ENCODE assay signal across 10 cellular contexts in the genomic region with DNA sequence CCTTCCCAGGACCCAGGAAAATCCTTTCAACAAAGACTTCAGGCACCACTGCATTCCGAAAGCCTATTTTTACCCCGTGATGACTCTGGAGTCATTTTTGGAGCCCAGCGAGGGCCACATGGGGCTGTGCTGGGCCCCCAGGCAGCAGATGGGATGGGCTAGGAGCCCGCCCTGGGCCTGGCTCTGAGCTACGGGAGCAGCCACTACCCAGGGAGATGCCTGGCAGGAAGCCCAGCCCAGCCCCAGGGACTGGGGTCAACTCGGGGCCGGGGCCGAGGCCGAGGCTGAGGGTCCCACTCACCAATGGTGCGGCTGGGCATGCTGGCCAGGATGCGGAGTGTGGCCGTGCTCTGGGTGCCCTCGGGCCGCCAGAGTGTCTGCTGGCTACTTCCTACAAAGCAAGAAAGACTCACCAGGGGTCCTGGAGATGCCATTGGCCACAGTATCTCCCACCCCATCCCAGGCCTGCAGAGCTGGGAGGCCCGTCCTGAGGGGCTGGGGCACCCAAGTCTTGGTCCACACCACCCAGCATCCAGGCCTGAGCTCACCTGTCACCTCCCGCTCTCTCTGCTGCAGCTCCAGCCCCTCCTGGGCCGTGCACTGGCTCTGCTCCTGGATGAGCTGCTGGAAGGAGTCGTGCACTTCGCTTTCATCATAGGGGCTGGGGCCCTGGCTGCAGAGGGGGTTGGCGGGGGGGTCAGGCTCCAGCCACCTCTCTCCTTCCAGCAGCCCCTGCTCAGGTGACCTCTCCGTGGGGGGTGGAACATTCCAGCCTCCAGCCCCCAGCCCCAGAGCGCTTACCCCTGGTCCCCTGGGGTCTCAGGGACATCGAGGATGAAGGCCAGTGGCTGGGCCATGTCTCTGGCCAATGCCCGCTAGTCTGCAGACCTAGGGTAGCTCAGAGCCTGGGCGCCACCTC. TPM values are rescaled to one million over a fixed set of nuclear protein-coding genes. Genes with fewer than 3 reads are reported as not detected.
DNase-seq lines count a peak whose midpoint lies in the region; ATAC-seq and TF ChIP-seq lines count a peak whose summit lies in the region.
"Had no signal": no experiment of that assay in that cellular context is flagged by ENCODE, and none has a peak within 500 bp of the region (broad histone marks: within the 10 kb centered on the region; RNA-seq: fewer than 3 reads in every experiment).

No MANE protein-coding gene starts in this region.

- H3K36me3 ChIP-seq in SK-N-SH (replicated peaks in 1 of 2; ENCODE audit: control insufficient read depth in 1 of 2, insufficient read depth in 2 of 2, low read length in 1 of 2) (no peaks in the 10 kb centered on the region), RWPE2 (ENCODE audit: low read depth) (peaks cover 20% of the 10 kb centered on the region), heart right ventricle (peaks cover 0 to 56% (median 29%) of the 10 kb centered on the region in 9 donors), WERI-Rb-1 (peaks cover 4% of the 10 kb centered on the region; the same call in 1 of the 2 replicates)

- peaks cover 60% of the 10 kb centered on the region for H3K36me3 Mint-ChIP-seq in stimulated activated memory B cell treated with anti-CD40 and anti-IgM and Interleukin-4, amounts not matched to agents 10 μg/mL and 1 μg/mL and 100 μg/mL, for 72 hours

- no peaks in the 10 kb centered on the region for H3K79me2 ChIP-seq in SK-N-SH (ENCODE audit: insufficient read depth)

- no peaks in the 10 kb centered on the region for H3K27me3 Mint-ChIP-seq in stimulated activated memory B cell treated with anti-CD40 and anti-IgM and Interleukin-4, amounts not matched to agents 10 μg/mL and 1 μg/mL and 100 μg/mL, for 72 hours

- H3K4me2 ChIP-seq in SK-N-SH: no peak overlapping the region

- H3K9ac ChIP-seq in SK-N-SH: no peak overlapping the region

- H3K27me3 ChIP-seq in SK-N-SH (ENCODE audit: insufficient read depth) (peaks cover 3% of the 10 kb centered on the region; the same call in 1 of the 2 replicates), RWPE2 (ENCODE audit: insufficient read depth, poor library complexity, severe bottlenecking) (no peaks in the 10 kb centered on the region), heart right ventricle (peaks cover 0 to under 1% (median 0%) of the 10 kb centered on the region in 7 donors), WERI-Rb-1 (ENCODE audit: insufficient read depth, low read depth, severe bottlenecking) (peaks cover 2% of the 10 kb centered on the region)

- H3K27ac Mint-ChIP-seq in stimulated activated memory B cell treated with anti-CD40 and anti-IgM and Interleukin-4, amounts not matched to agents 10 μg/mL and 1 μg/mL and 100 μg/mL, for 72 hours: peak overlapping the region; percentile 93

- CTCF ChIA-PET in SK-N-SH (lab: Yijun Ruan, JAX): interaction anchor here (0.9 to 8.0 kb wide), 7 partner anchors 8 to 125 kb away, joined by 3 to 100 read pairs (median 7); no protein-coding TSS in a partner anchor

- no peak for TF ChIP-seq EP300 in SK-N-SH (IDR thresholded peaks at IDR 0.05; ENCODE audit: borderline replicate concordance in 1 of 2, low read depth in 1 of 2, low read length in 1 of 2)

- in situ Hi-C loops in G401 (cut with HindIII; ENCODE audit: low sequenced_read_pairs): no loop called here

- no peaks in the 10 kb centered on the region for H3F3A ChIP-seq in SK-N-SH (replicated peaks; ENCODE audit: insufficient read depth)

- ATAC-seq in SK-N-SH treated with all-trans-retinoic acid at 6 μM for 48 hours (no peak), RWPE2 (ENCODE audit: low read depth) (no peak), heart right ventricle (peak; percentile 5 to 62 (median 37))
- no peak for ATAC-seq in stimulated activated memory B cell treated with anti-CD40 and anti-IgM and Interleukin-4, amounts not matched to agents 10 μg/mL and 1 μg/mL and 100 μg/mL, for 72 hours

- TF ChIP-seq CTCF in SK-N-SH (IDR thresholded peaks at IDR 0.05) (no peak), RWPE2 (IDR thresholded peaks at IDR 0.05; ENCODE audit: poor library complexity, severe bottlenecking) (no peak), heart right ventricle (IDR thresholded peaks at IDR 0.05) (no peak), WERI-Rb-1 (IDR thresholded peaks at IDR 0.05; ENCODE audit: low read depth, low read length) (no peak)

- POLR2A ChIA-PET in SK-N-SH (lab: Yijun Ruan, JAX): no interaction called here

- no peaks in the 10 kb centered on the region for H3K9me3 Mint-ChIP-seq in stimulated activated memory B cell treated with anti-CD40 and anti-IgM and Interleukin-4, amounts not matched to agents 10 μg/mL and 1 μg/mL and 100 μg/mL, for 72 hours

- DNase-seq in SK-N-SH (peak; percentile 89), RWPE2 (ENCODE audit: low spot score) (no peak), heart right ventricle (peak in 1 of 2 donors; percentile 68), G401 (ENCODE audit: low spot score) (no peak), NCI-H187 treated with DMSO at 0.1 percent for 48 hours (lab: John Stamatoyannopoulos, UW) (no peak), WERI-Rb-1 (no peak)
- DNase-seq: NCI-H510A had no signal

- H3K9me3 ChIP-seq in SK-N-SH: no peaks in the 10 kb centered on the region
- no peaks in the 10 kb centered on the region for H3K9me3 ChIP-seq in RWPE2 (ENCODE audit: severe bottlenecking)
- H3K9me3 ChIP-seq in heart right ventricle: no peaks in the 10 kb centered on the region
- no peaks in the 10 kb centered on the region for H3K9me3 ChIP-seq in WERI-Rb-1 (ENCODE audit: severe bottlenecking)

- H3K9me2 ChIP-seq in SK-N-SH: no peaks in the 10 kb centered on the region

- peak overlapping the region; percentile 92 for H3K4me3 Mint-ChIP-seq in stimulated activated memory B cell treated with anti-CD40 and anti-IgM and Interleukin-4, amounts not matched to agents 10 μg/mL and 1 μg/mL and 100 μg/mL, for 72 hours

- no peak for TF ChIP-seq RAD21 in SK-N-SH (IDR thresholded peaks at IDR 0.05; ENCODE audit: low read length)

- 84% methylated on average over 10 of the region's 25 CpGs for WGBS in SK-N-SH (ENCODE audit: low lambda C conversion rate)
- 40 to 53% methylated on average over 25 of the region's 25 CpGs for WGBS in heart right ventricle, 2 donors

- H4K20me1 ChIP-seq in SK-N-SH (ENCODE audit: insufficient read depth): no peaks in the 10 kb centered on the region

- peaks cover 4 to 39% of the 10 kb centered on the region in 2 experiments; a peak in 1 of 4 replicates for H3K4me1 ChIP-seq in SK-N-SH (ENCODE audit: control insufficient read depth in 1 of 2, insufficient read depth in 2 of 2, low read depth in 1 of 2, low read length in 1 of 2)
- H3K4me1 ChIP-seq in RWPE2 (ENCODE audit: insufficient read depth, poor library complexity, severe bottlenecking): peaks cover 4% of the 10 kb centered on the region
- peaks cover 31 to 89% (median 66%) of the 10 kb centered on the region in 9 donors for H3K4me1 ChIP-seq in heart right ventricle

- no peak overlapping the region for H2AFZ ChIP-seq in SK-N-SH (ENCODE audit: low read depth)

- H3K27ac ChIP-seq in SK-N-SH (ENCODE audit: low read depth in 2 of 2, low read length in 1 of 2): peak overlapping the region in 1 of 2 experiments; percentile 67; a peak in 2 of 4 replicates
- H3K27ac ChIP-seq in RWPE2 (ENCODE audit: poor library complexity, severe bottlenecking): peak overlapping the region; percentile 51
- peak overlapping the region; percentile 89 to 98 (median 96) for H3K27ac ChIP-seq in heart right ventricle
- no peak overlapping the region for H3K27ac ChIP-seq in WERI-Rb-1
- H3K27ac ChIP-seq: 22Rv1 had no signal

- H3K4me1 Mint-ChIP-seq in stimulated activated memory B cell treated with anti-CD40 and anti-IgM and Interleukin-4, amounts not matched to agents 10 μg/mL and 1 μg/mL and 100 μg/mL, for 72 hours: peaks cover 86% of the 10 kb centered on the region

- intact Hi-C loops in heart right ventricle (cut with DNase I): loop anchor here in 6 of 10 donors (2.0 to 5.0 kb wide), 4 partner anchors 19 to 121 kb away; no protein-coding TSS in a partner anchor

- H3K4me3 ChIP-seq in SK-N-SH (ENCODE audit: low read depth in 2 of 2, low read length in 1 of 2) (no peak overlapping the region), RWPE2 (ENCODE audit: severe bottlenecking) (no peak overlapping the region), heart right ventricle (peak overlapping the region in 7 of 10 donors; percentile 12 to 97 (median 92)), WERI-Rb-1 (ENCODE audit: low read depth, low read length) (no peak overlapping the region)

TF ChIP-seq in SK-N-SH, 30 proteins besides CTCF, POLR2A, EP300 and RAD21:
- no peak for TF ChIP-seq NFIC (IDR thresholded peaks at IDR 0.05; ENCODE audit: borderline replicate concordance)

TF ChIP-seq in SK-N-SH treated with all-trans-retinoic acid at 6 μM for 48 hours, 23 proteins besides CTCF, POLR2A, EP300 and RAD21 (continues in another document):
- TF ChIP-seq ZNF565 (CRISPR knock-in tag; conservative IDR thresholded peaks at IDR 0.05; ENCODE audit: low read depth): no peak
- TF ChIP-seq ZFP30 (CRISPR knock-in tag; IDR thresholded peaks at IDR 0.05): no peak
- no peak for TF ChIP-seq ZNF8 (CRISPR knock-in tag; IDR thresholded peaks at IDR 0.05)
- no peak for TF ChIP-seq TOX (CRISPR knock-in tag; IDR thresholded peaks at IDR 0.05; ENCODE audit: borderline replicate concordance)

RNA-seq across cellular contexts. Expression of a gene that starts 2.3 kb away (rescaled TPM):
- 3.8 and 5.5 TPM in 2 replicates for polyA plus RNA-seq in SK-N-SH (2012; rRNA removed)
- 1.9 and 2.8 TPM in 2 replicates for polyA plus RNA-seq in SK-N-SH (2012; cell fraction: cytosol; rRNA removed)
- polyA plus RNA-seq in SK-N-SH (2012; cell fraction: nucleus; rRNA removed): 15.2 and 17.5 TPM in 2 replicates
- 100 to 1,000 TPM in 1 of 10 donors, 10 to 100 TPM in 9; 42.3 to 109 (median 69.1) TPM for total RNA-seq in heart right ventricle
- polyA plus RNA-seq in heart right ventricle: 10 to 100 TPM; 22.8 to 86.0 TPM
- total RNA-seq in G401 (2014; rRNA removed; shearing (Covaris generic)): 50.5 and 69.0 TPM in 2 replicates

RNA-seq across cellular contexts. Expression of a gene that starts 4.3 kb away (rescaled TPM):
- polyA plus RNA-seq in SK-N-SH (2012; rRNA removed) (0.15 and 0.18 TPM in 2 replicates), heart right ventricle (1 to 10 TPM in 1 of 2 donors, under 1 TPM in 1; 0.96 to 3.7 TPM)
- 0.01 TPM in 1 of 2 replicates, not detected in the other for polyA plus RNA-seq in SK-N-SH (2012; cell fraction: cytosol; rRNA removed)
- polyA plus RNA-seq in SK-N-SH (2012; cell fraction: nucleus; rRNA removed): 0.04 and 0.11 TPM in 2 replicates
- total RNA-seq in heart right ventricle: 10 to 100 TPM in 1 of 10 donors, 1 to 10 TPM in 8, under 1 TPM in 1; 0.85 to 11.2 (median 2.1) TPM
- total RNA-seq in G401 (2014; rRNA removed; shearing (Covaris generic)): 0.14 TPM in 1 of 2 replicates, not detected in the other

RNA-seq across cellular contexts. Expression of a gene that starts 19.9 kb away (rescaled TPM):
- not detected in 2 replicates for polyA plus RNA-seq in SK-N-SH (2012; rRNA removed)
- not detected in 2 replicates for polyA plus RNA-seq in SK-N-SH (2012; cell fraction: cytosol; rRNA removed)
- not detected in 2 replicates for polyA plus RNA-seq in SK-N-SH (2012; cell fraction: nucleus; rRNA removed)
- total RNA-seq in heart right ventricle: under 1 TPM in 1 of 10 donors, not detected in 9; 0.11 TPM
- not detected for polyA plus RNA-seq in heart right ventricle
- total RNA-seq in G401 (2014; rRNA removed; shearing (Covaris generic)): not detected in 2 replicates

RNA-seq across cellular contexts. Expression of a gene that starts 42.1 kb away (rescaled TPM):
- 160 and 181 TPM in 2 replicates for polyA plus RNA-seq in SK-N-SH (2012; rRNA removed)
- polyA plus RNA-seq in SK-N-SH (2012; cell fraction: cytosol; rRNA removed): 76.9 and 109 TPM in 2 replicates
- polyA plus RNA-seq in SK-N-SH (2012; cell fraction: nucleus; rRNA removed): 103 and 110 TPM in 2 replicates
- 100 to 1,000 TPM; 102 to 184 (median 116) TPM for total RNA-seq in heart right ventricle
- 100 to 1,000 TPM in 1 of 2 donors, 10 to 100 TPM in 1; 92.8 to 200 TPM for polyA plus RNA-seq in heart right ventricle
- total RNA-seq in G401 (2014; rRNA removed; shearing (Covaris generic)): 67.0 and 71.8 TPM in 2 replicates

Comparison
In these comparisons a context has a peak if more than half of its experiments do, and no peak if none do; other contexts are left out.
1. H3K4me3 ChIP-seq: peak in heart right ventricle (7 of 10); none in SK-N-SH (0 of 2), RWPE2 (single experiment) and WERI-Rb-1 (single experiment).
2. ATAC-seq: peak in heart right ventricle (8 of 8); none in SK-N-SH treated with all-trans-retinoic acid at 6 μM for 48 hours (single experiment), RWPE2 (single experiment) and stimulated activated memory B cell treated with anti-CD40 and anti-IgM and Interleukin-4, amounts not matched to agents 10 μg/mL and 1 μg/mL and 100 μg/mL, for 72 hours (single experiment).